In the genomic region with DNA sequence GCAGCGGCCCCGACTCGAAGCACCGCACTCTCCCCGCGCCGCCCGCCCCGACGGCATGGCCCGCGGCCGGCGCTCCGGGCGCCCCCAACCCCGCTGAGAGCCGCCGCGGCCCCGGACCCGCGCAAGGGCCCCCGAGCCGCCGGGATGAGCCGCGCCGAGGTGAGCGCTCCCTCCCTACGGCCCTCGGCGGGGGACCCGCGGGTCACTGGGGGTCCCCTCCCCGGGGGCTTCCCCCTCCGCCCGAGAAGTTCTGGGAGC, we compare ENCODE assay signal across 8 cellular contexts. TPM values are rescaled to one million over a fixed set of nuclear protein-coding genes. Genes with fewer than 3 reads are reported as not detected.
DNase-seq lines count a peak whose midpoint lies in the region; ATAC-seq and TF ChIP-seq lines count a peak whose summit lies in the region.

No MANE protein-coding gene starts in this region.

- no peak overlapping the region for H3K27ac Mint-ChIP-seq in T-helper 2 cell treated with Interferon-gamma antibody and Interleukin-4, amounts not matched to agents 5 μg/mL and 100 μg/mL, for 36 hours
- no peak overlapping the region for H3K27ac Mint-ChIP-seq in stimulated activated naive CD8-positive, alpha-beta T cell treated with anti-CD3 and anti-CD28 coated beads, Interleukin-15, Interleukin-2, amounts not matched to agents 100 ng/mL and 50 ng/mL, for 24 hours

- no peaks in the 10 kb centered on the region for H3K36me3 ChIP-seq in heart left ventricle

- peaks cover 39% of the 10 kb centered on the region for H3K27me3 Mint-ChIP-seq in T-helper 2 cell treated with Interferon-gamma antibody and Interleukin-4, amounts not matched to agents 5 μg/mL and 100 μg/mL, for 36 hours (ENCODE audit: low read depth)
- H3K27me3 Mint-ChIP-seq in stimulated activated naive CD8-positive, alpha-beta T cell treated with anti-CD3 and anti-CD28 coated beads, Interleukin-15, Interleukin-2, amounts not matched to agents 100 ng/mL and 50 ng/mL, for 24 hours: peaks cover 10% of the 10 kb centered on the region

- TF ChIP-seq POLR2A in heart left ventricle (IDR thresholded peaks at IDR 0.05): no peak

- no peaks in the 10 kb centered on the region for H3K27me3 ChIP-seq in heart left ventricle
- H3K27me3 ChIP-seq in right cardiac atrium (ENCODE audit: control insufficient read depth, insufficient read depth): no peaks in the 10 kb centered on the region

- peak overlapping the region; percentile 90 to 100 (median 99) for H3K27ac ChIP-seq in heart left ventricle
- peak overlapping the region; percentile 91 for H3K27ac ChIP-seq in right cardiac atrium (ENCODE audit: low read length)

- H3K4me3 Mint-ChIP-seq in T-helper 2 cell treated with Interferon-gamma antibody and Interleukin-4, amounts not matched to agents 5 μg/mL and 100 μg/mL, for 36 hours: peak overlapping the region; percentile 73
- peak overlapping the region; percentile 71 for H3K4me3 Mint-ChIP-seq in stimulated activated naive CD8-positive, alpha-beta T cell treated with anti-CD3 and anti-CD28 coated beads, Interleukin-15, Interleukin-2, amounts not matched to agents 100 ng/mL and 50 ng/mL, for 24 hours

- WGBS in heart left ventricle, 4 donors: 0 to 1% methylated on average over 38 of the region's 38 CpGs; no CpG with 5 or more reads in 2 of the 4 donors
- WGBS in right cardiac atrium: under 1% methylated on average over 38 of the region's 38 CpGs

- no peaks in the 10 kb centered on the region for H3K9me3 Mint-ChIP-seq in T-helper 2 cell treated with Interferon-gamma antibody and Interleukin-4, amounts not matched to agents 5 μg/mL and 100 μg/mL, for 36 hours
- no peaks in the 10 kb centered on the region for H3K9me3 Mint-ChIP-seq in stimulated activated naive CD8-positive, alpha-beta T cell treated with anti-CD3 and anti-CD28 coated beads, Interleukin-15, Interleukin-2, amounts not matched to agents 100 ng/mL and 50 ng/mL, for 24 hours

- no peaks in the 10 kb centered on the region for H3K36me3 Mint-ChIP-seq in T-helper 2 cell treated with Interferon-gamma antibody and Interleukin-4, amounts not matched to agents 5 μg/mL and 100 μg/mL, for 36 hours (ENCODE audit: low read depth)
- peaks cover 2% of the 10 kb centered on the region for H3K36me3 Mint-ChIP-seq in stimulated activated naive CD8-positive, alpha-beta T cell treated with anti-CD3 and anti-CD28 coated beads, Interleukin-15, Interleukin-2, amounts not matched to agents 100 ng/mL and 50 ng/mL, for 24 hours (ENCODE audit: low read depth)

- ATAC-seq in heart left ventricle (no peak), left cardiac atrium (no peak), right cardiac atrium (no peak), GM18868 (IDR thresholded peaks at IDR 0.05; ENCODE audit: unreplicated experiment) (no peak)

- H3K4me1 Mint-ChIP-seq in T-helper 2 cell treated with Interferon-gamma antibody and Interleukin-4, amounts not matched to agents 5 μg/mL and 100 μg/mL, for 36 hours (ENCODE audit: low read depth): peaks cover 18% of the 10 kb centered on the region
- peaks cover 20% of the 10 kb centered on the region for H3K4me1 Mint-ChIP-seq in stimulated activated naive CD8-positive, alpha-beta T cell treated with anti-CD3 and anti-CD28 coated beads, Interleukin-15, Interleukin-2, amounts not matched to agents 100 ng/mL and 50 ng/mL, for 24 hours (ENCODE audit: low read depth)

- H3K9me3 ChIP-seq in heart left ventricle (no peaks in the 10 kb centered on the region), right cardiac atrium (ENCODE audit: control insufficient read depth, low read length) (no peaks in the 10 kb centered on the region)

- DNase-seq in heart left ventricle: no peak
- DNase-seq in left cardiac atrium: no peak
- no peak for DNase-seq in T-helper 2 cell treated with Interferon-gamma antibody and Interleukin-4, amounts not matched to agents 5 μg/mL and 100 μg/mL, for 36 hours (ENCODE audit: low spot score)
- no peak for DNase-seq in right cardiac atrium
- DNase-seq in SW 1271 (lab: John Stamatoyannopoulos, UW): no peak
- no peak for DNase-seq in NCI-H1436 treated with DMSO at 0.1 percent for 48 hours (lab: John Stamatoyannopoulos, UW)

- H3K4me1 ChIP-seq in heart left ventricle (peaks cover 0 to 50% (median 32%) of the 10 kb centered on the region in 12 donors), right cardiac atrium (ENCODE audit: control insufficient read depth, insufficient read depth, low read length) (peaks cover 8% of the 10 kb centered on the region)

- intact Hi-C loops in heart left ventricle (cut with DNase I): loop anchor here in 9 of 10 donors (1.0 to 10.0 kb wide), 12 partner anchors 61 to 419 kb away; a partner anchor contains a TSS
- intact Hi-C loops in left cardiac atrium (cut with DNase I): loop anchor here in 1 of 2 donors (5.0 kb wide), 1 partner anchor 206 kb away; no protein-coding TSS in a partner anchor
- intact Hi-C loops in right cardiac atrium (cut with DNase I): loop anchor here in 3 of 4 donors (2.0 to 10.0 kb wide), 6 partner anchors 121 to 329 kb away; no protein-coding TSS in a partner anchor

- H3K4me3 ChIP-seq in heart left ventricle (peak overlapping the region; percentile 58 to 91 (median 76)), right cardiac atrium (ENCODE audit: low read length) (peak overlapping the region; percentile 91)

- no peak for TF ChIP-seq CTCF in heart left ventricle (IDR thresholded peaks at IDR 0.05)

RNA-seq across cellular contexts. Expression of a gene that starts 0.8 kb away (rescaled TPM):
- total RNA-seq in heart left ventricle (100 to 1,000 TPM in 8 of 9 donors, 10 to 100 TPM in 1; 95.7 to 247 (median 159) TPM), left cardiac atrium (100 to 1,000 TPM; 103 to 118 TPM), right cardiac atrium (100 to 1,000 TPM; 124 to 166 (median 144) TPM)
- polyA plus RNA-seq in heart left ventricle (10 to 100 TPM; 45.0 to 63.6 TPM), right cardiac atrium (57.2 TPM)

RNA-seq across cellular contexts. Expression of a gene that starts 56.4 kb away (rescaled TPM):
- 10 to 100 TPM; 10.6 to 28.2 (median 16.6) TPM for total RNA-seq in heart left ventricle
- 10 to 100 TPM; 15.7 to 17.7 TPM for polyA plus RNA-seq in heart left ventricle
- total RNA-seq in left cardiac atrium: 10 to 100 TPM; 20.1 to 29.8 TPM
- 10 to 100 TPM; 17.2 to 27.2 (median 25.6) TPM for total RNA-seq in right cardiac atrium
- polyA plus RNA-seq in right cardiac atrium: 16.8 TPM
